In genomic region chr12:24705741-24706358, GRCh38 we compare ENCODE assay signal across 9 cellular contexts.
DNase-seq lines count a peak whose midpoint lies in the region; ATAC-seq and TF ChIP-seq lines count a peak whose summit lies in the region.
"Had no signal": no experiment of that assay in that cellular context is flagged by ENCODE, and none has a peak within 500 bp of the region (broad histone marks: within the 10 kb centered on the region; RNA-seq: fewer than 3 reads in every experiment).

No MANE protein-coding gene starts in this region.

- ATAC-seq in HG02852 (IDR thresholded peaks at IDR 0.05; ENCODE audit: unreplicated experiment) (peak; percentile 99), sciatic nerve (peak; percentile 55)

- intact Hi-C loops in sciatic nerve (cut with DNase I) (no loop called here), lower leg skin (cut with DNase I; ENCODE audit: low total_unique reads) (no loop called here)

- H3K4me3 ChIP-seq in lower leg skin (ENCODE audit: low read depth, poor library complexity, severe bottlenecking) (no peak overlapping the region), coronary artery (no peak overlapping the region)

- no peaks in the 10 kb centered on the region for H3K36me3 Mint-ChIP-seq in activated T-cell treated with anti-CD3 and anti-CD28 coated beads, Interleukin-2, amount 50 U/mL, for 24 hours (ENCODE audit: low read depth)

- peaks cover 2% of the 10 kb centered on the region for H3K9me3 Mint-ChIP-seq in activated T-cell treated with anti-CD3 and anti-CD28 coated beads, Interleukin-2, amount 50 U/mL, for 24 hours

- H3K27me3 Mint-ChIP-seq in activated T-cell treated with anti-CD3 and anti-CD28 coated beads, Interleukin-2, amount 50 U/mL, for 24 hours = no peaks in the 10 kb centered on the region

- H3K4me1 Mint-ChIP-seq in activated T-cell treated with anti-CD3 and anti-CD28 coated beads, Interleukin-2, amount 50 U/mL, for 24 hours (ENCODE audit: low read depth) = peaks cover 27% of the 10 kb centered on the region

- no peak for DNase-seq in activated T-cell treated with anti-CD3 and anti-CD28 coated beads, Interleukin-2, amount 50 U/mL, for 24 hours
- no peak for DNase-seq in activated T-cell treated with anti-CD3 and anti-CD28 coated beads, Interleukin-2, amount 50 U/mL, for 1 hour
- DNase-seq in NOMO-1 treated with dmso at 0.1 percent for 144 hours (lab: John Stamatoyannopoulos, UW; ENCODE audit: unreplicated experiment) = peak; percentile 48
- DNase-seq in sciatic nerve (ENCODE audit: low spot score) = no peak
- no peak for DNase-seq in lower leg skin (ENCODE audit: low spot score in 2 of 2)
- no peak for DNase-seq in KG1 (lab: John Stamatoyannopoulos, UW)
- no peak for DNase-seq in coronary artery (ENCODE audit: low spot score)
- DNase-seq: KBM-7 had no signal

- 59 to 63% methylated on average over 4 of the region's 4 CpGs for WGBS in lower leg skin, 2 donors

- H3K27ac Mint-ChIP-seq in activated T-cell treated with anti-CD3 and anti-CD28 coated beads, Interleukin-2, amount 50 U/mL, for 24 hours = peak overlapping the region; percentile 20

- H3K4me3 Mint-ChIP-seq in activated T-cell treated with anti-CD3 and anti-CD28 coated beads, Interleukin-2, amount 50 U/mL, for 24 hours = peak overlapping the region; percentile 2

- no peak overlapping the region for H3K27ac ChIP-seq in coronary artery

- TF ChIP-seq POLR2A in lower leg skin (IDR thresholded peaks at IDR 0.05) = no peak

- TF ChIP-seq CTCF in lower leg skin (IDR thresholded peaks at IDR 0.05) (no peak), coronary artery (IDR thresholded peaks at IDR 0.05) (no peak)
